1 cellular context compared by ENCODE assay signal in the genomic region with DNA sequence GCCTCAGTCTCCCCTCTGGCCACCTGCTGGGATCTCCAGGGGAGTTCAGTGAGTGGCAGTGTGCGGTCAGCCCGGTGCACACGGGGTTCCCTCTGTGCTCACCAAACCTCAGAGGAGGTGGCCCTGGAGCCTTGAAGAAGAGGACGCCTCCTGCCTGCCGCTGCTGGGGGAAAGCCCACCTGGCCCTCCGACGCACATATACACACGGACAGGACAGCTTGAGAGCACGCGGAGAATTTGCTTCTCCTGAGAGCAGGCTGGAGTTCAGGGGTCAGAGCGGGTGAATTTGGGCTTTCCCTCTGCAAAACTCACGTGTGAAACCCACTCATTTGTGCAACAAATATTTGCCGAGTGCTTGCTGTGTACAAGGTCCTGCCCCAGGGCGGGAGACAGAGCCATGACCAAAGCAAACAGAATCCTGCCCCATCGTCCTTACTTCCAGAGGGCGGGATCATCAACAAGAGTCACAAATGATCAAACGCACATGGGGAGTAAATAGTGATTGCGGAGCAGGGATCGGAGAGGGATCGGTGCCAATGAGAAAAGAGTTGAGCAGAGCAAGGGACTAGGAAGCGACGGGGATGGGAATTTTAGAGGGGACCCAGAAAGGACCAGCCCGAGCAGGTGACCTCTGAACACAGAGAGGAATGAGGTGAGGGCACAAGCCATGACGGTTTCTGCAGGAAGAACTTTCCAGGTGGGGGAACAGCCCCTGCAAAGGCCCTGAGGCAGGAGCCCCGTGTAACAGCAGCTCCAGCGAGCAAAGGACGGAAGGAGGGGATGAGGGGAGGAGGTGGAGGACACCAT.
TF ChIP-seq lines count a peak whose summit lies in the region.

No MANE protein-coding gene starts in this region.

TF ChIP-seq in HepG2, 621 proteins besides CTCF, POLR2A, EP300 and RAD21 (continued from another document and continues in another):
- TF ChIP-seq, protein P1, sequence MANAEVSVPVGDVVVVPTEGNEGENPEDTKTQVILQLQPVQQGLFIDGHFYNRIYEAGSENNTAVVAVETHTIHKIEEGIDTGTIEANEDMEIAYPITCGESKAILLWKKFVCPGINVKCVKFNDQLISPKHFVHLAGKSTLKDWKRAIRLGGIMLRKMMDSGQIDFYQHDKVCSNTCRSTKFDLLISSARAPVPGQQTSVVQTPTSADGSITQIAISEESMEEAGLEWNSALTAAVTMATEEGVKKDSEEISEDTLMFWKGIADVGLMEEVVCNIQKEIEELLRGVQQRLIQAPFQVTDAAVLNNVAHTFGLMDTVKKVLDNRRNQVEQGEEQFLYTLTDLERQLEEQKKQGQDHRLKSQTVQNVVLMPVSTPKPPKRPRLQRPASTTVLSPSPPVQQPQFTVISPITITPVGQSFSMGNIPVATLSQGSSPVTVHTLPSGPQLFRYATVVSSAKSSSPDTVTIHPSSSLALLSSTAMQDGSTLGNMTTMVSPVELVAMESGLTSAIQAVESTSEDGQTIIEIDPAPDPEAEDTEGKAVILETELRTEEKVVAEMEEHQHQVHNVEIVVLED (CRISPR knock-in tag; IDR thresholded peaks at IDR 0.05; ENCODE audit: borderline replicate concordance), result peak; percentile 69; the same call in 1 of the 2 replicates
- TF ChIP-seq, protein P2, sequence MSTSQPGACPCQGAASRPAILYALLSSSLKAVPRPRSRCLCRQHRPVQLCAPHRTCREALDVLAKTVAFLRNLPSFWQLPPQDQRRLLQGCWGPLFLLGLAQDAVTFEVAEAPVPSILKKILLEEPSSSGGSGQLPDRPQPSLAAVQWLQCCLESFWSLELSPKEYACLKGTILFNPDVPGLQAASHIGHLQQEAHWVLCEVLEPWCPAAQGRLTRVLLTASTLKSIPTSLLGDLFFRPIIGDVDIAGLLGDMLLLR (CRISPR knock-in tag; IDR thresholded peaks at IDR 0.05), result no peak; the same call in 1 of the 2 replicates
- TF ChIP-seq ZFP62 (CRISPR knock-in tag; IDR thresholded peaks at IDR 0.05) (no peak), KDM4B (CRISPR knock-in tag; IDR thresholded peaks at IDR 0.05) (no peak; the same call in 1 of the 2 replicates), KMT2B (CRISPR knock-in tag; IDR thresholded peaks at IDR 0.05) (peak; percentile 71; the same call in 1 of the 2 replicates), EHMT2 (IDR thresholded peaks at IDR 0.05; ENCODE audit: borderline replicate concordance, low read depth, low read length) (no peak), ERF (CRISPR knock-in tag; IDR thresholded peaks at IDR 0.05) (no peak; the same call in 1 of the 2 replicates), SRSF4 (IDR thresholded peaks at IDR 0.05; ENCODE audit: low read depth, low read length, poor library complexity, severe bottlenecking) (no peak), GTF3A (CRISPR knock-in tag; conservative IDR thresholded peaks at IDR 0.05) (peak; percentile 71; the same call in 1 of the 2 replicates), ZNF615 (CRISPR knock-in tag; IDR thresholded peaks at IDR 0.05; ENCODE audit: borderline replicate concordance) (no peak), ZNF101 (CRISPR knock-in tag; IDR thresholded peaks at IDR 0.05; ENCODE audit: borderline replicate concordance, low read depth) (no peak), ZFAT (CRISPR knock-in tag; conservative IDR thresholded peaks at IDR 0.05) (no peak), SOX6 (IDR thresholded peaks at IDR 0.05) (no peak), SOX6 (CRISPR knock-in tag; IDR thresholded peaks at IDR 0.05) (peak; percentile 90), ZNF382 (CRISPR knock-in tag; IDR thresholded peaks at IDR 0.05; ENCODE audit: borderline replicate concordance) (no peak), NCOA1 (CRISPR knock-in tag; IDR thresholded peaks at IDR 0.05) (peak; percentile 66; the same call in 1 of the 2 replicates), HNF4A (CRISPR knock-in tag; IDR thresholded peaks at IDR 0.05) (peak; percentile 91), ZNF12 (CRISPR knock-in tag; IDR thresholded peaks at IDR 0.05) (peak; percentile 70; the same call in 1 of the 2 replicates), ZNF530 (CRISPR knock-in tag; IDR thresholded peaks at IDR 0.05; ENCODE audit: low read depth) (no peak)
- TF ChIP-seq, protein P3, sequence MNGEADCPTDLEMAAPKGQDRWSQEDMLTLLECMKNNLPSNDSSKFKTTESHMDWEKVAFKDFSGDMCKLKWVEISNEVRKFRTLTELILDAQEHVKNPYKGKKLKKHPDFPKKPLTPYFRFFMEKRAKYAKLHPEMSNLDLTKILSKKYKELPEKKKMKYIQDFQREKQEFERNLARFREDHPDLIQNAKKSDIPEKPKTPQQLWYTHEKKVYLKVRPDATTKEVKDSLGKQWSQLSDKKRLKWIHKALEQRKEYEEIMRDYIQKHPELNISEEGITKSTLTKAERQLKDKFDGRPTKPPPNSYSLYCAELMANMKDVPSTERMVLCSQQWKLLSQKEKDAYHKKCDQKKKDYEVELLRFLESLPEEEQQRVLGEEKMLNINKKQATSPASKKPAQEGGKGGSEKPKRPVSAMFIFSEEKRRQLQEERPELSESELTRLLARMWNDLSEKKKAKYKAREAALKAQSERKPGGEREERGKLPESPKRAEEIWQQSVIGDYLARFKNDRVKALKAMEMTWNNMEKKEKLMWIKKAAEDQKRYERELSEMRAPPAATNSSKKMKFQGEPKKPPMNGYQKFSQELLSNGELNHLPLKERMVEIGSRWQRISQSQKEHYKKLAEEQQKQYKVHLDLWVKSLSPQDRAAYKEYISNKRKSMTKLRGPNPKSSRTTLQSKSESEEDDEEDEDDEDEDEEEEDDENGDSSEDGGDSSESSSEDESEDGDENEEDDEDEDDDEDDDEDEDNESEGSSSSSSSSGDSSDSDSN (CRISPR knock-in tag; IDR thresholded peaks at IDR 0.05), result no peak
- TF ChIP-seq, protein P4, sequence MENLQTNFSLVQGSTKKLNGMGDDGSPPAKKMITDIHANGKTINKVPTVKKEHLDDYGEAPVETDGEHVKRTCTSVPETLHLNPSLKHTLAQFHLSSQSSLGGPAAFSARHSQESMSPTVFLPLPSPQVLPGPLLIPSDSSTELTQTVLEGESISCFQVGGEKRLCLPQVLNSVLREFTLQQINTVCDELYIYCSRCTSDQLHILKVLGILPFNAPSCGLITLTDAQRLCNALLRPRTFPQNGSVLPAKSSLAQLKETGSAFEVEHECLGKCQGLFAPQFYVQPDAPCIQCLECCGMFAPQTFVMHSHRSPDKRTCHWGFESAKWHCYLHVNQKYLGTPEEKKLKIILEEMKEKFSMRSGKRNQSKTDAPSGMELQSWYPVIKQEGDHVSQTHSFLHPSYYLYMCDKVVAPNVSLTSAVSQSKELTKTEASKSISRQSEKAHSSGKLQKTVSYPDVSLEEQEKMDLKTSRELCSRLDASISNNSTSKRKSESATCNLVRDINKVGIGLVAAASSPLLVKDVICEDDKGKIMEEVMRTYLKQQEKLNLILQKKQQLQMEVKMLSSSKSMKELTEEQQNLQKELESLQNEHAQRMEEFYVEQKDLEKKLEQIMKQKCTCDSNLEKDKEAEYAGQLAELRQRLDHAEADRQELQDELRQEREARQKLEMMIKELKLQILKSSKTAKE (CRISPR knock-in tag; IDR thresholded peaks at IDR 0.05; ENCODE audit: borderline replicate concordance), result peak; percentile 56; the same call in 1 of the 2 replicates
- TF ChIP-seq, protein P5, sequence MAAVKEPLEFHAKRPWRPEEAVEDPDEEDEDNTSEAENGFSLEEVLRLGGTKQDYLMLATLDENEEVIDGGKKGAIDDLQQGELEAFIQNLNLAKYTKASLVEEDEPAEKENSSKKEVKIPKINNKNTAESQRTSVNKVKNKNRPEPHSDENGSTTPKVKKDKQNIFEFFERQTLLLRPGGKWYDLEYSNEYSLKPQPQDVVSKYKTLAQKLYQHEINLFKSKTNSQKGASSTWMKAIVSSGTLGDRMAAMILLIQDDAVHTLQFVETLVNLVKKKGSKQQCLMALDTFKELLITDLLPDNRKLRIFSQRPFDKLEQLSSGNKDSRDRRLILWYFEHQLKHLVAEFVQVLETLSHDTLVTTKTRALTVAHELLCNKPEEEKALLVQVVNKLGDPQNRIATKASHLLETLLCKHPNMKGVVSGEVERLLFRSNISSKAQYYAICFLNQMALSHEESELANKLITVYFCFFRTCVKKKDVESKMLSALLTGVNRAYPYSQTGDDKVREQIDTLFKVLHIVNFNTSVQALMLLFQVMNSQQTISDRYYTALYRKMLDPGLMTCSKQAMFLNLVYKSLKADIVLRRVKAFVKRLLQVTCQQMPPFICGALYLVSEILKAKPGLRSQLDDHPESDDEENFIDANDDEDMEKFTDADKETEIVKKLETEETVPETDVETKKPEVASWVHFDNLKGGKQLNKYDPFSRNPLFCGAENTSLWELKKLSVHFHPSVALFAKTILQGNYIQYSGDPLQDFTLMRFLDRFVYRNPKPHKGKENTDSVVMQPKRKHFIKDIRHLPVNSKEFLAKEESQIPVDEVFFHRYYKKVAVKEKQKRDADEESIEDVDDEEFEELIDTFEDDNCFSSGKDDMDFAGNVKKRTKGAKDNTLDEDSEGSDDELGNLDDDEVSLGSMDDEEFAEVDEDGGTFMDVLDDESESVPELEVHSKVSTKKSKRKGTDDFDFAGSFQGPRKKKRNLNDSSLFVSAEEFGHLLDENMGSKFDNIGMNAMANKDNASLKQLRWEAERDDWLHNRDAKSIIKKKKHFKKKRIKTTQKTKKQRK (IDR thresholded peaks at IDR 0.05; ENCODE audit: low read length), result no peak
- TF ChIP-seq, protein P6, sequence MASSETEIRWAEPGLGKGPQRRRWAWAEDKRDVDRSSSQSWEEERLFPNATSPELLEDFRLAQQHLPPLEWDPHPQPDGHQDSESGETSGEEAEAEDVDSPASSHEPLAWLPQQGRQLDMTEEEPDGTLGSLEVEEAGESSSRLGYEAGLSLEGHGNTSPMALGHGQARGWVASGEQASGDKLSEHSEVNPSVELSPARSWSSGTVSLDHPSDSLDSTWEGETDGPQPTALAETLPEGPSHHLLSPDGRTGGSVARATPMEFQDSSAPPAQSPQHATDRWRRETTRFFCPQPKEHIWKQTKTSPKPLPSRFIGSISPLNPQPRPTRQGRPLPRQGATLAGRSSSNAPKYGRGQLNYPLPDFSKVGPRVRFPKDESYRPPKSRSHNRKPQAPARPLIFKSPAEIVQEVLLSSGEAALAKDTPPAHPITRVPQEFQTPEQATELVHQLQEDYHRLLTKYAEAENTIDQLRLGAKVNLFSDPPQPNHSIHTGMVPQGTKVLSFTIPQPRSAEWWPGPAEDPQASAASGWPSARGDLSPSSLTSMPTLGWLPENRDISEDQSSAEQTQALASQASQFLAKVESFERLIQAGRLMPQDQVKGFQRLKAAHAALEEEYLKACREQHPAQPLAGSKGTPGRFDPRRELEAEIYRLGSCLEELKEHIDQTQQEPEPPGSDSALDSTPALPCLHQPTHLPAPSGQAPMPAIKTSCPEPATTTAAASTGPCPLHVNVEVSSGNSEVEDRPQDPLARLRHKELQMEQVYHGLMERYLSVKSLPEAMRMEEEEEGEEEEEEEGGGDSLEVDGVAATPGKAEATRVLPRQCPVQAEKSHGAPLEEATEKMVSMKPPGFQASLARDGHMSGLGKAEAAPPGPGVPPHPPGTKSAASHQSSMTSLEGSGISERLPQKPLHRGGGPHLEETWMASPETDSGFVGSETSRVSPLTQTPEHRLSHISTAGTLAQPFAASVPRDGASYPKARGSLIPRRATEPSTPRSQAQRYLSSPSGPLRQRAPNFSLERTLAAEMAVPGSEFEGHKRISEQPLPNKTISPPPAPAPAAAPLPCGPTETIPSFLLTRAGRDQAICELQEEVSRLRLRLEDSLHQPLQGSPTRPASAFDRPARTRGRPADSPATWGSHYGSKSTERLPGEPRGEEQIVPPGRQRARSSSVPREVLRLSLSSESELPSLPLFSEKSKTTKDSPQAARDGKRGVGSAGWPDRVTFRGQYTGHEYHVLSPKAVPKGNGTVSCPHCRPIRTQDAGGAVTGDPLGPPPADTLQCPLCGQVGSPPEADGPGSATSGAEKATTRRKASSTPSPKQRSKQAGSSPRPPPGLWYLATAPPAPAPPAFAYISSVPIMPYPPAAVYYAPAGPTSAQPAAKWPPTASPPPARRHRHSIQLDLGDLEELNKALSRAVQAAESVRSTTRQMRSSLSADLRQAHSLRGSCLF (CRISPR knock-in tag; IDR thresholded peaks at IDR 0.05; ENCODE audit: borderline replicate concordance), result no peak
- TF ChIP-seq, protein P7, sequence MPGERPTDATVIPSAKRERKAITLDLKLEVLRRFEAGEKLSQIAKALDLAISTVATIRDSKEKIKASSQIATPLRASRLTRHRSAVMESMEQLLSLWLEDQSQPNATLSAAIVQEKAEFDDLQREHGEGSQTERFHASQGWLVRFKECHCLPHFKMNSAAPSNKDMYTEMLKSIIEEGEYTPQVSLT (CRISPR knock-in tag; IDR thresholded peaks at IDR 0.05; ENCODE audit: borderline replicate concordance, low read depth), result no peak; the same call in 1 of the 2 replicates
- TF ChIP-seq, protein P8, sequence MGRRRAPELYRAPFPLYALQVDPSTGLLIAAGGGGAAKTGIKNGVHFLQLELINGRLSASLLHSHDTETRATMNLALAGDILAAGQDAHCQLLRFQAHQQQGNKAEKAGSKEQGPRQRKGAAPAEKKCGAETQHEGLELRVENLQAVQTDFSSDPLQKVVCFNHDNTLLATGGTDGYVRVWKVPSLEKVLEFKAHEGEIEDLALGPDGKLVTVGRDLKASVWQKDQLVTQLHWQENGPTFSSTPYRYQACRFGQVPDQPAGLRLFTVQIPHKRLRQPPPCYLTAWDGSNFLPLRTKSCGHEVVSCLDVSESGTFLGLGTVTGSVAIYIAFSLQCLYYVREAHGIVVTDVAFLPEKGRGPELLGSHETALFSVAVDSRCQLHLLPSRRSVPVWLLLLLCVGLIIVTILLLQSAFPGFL (CRISPR knock-in tag; IDR thresholded peaks at IDR 0.05), result no peak
- TF ChIP-seq, protein P9, sequence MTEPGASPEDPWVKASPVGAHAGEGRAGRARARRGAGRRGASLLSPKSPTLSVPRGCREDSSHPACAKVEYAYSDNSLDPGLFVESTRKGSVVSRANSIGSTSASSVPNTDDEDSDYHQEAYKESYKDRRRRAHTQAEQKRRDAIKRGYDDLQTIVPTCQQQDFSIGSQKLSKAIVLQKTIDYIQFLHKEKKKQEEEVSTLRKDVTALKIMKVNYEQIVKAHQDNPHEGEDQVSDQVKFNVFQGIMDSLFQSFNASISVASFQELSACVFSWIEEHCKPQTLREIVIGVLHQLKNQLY (CRISPR knock-in tag; IDR thresholded peaks at IDR 0.05), result peak; percentile 65; the same call in 1 of the 2 replicates
- TF ChIP-seq, protein P10, sequence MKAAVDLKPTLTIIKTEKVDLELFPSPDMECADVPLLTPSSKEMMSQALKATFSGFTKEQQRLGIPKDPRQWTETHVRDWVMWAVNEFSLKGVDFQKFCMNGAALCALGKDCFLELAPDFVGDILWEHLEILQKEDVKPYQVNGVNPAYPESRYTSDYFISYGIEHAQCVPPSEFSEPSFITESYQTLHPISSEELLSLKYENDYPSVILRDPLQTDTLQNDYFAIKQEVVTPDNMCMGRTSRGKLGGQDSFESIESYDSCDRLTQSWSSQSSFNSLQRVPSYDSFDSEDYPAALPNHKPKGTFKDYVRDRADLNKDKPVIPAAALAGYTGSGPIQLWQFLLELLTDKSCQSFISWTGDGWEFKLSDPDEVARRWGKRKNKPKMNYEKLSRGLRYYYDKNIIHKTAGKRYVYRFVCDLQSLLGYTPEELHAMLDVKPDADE (CRISPR knock-in tag; IDR thresholded peaks at IDR 0.05), result no peak
